Comparison of ENCODE assay signal across 20 cellular contexts in the genomic region with DNA sequence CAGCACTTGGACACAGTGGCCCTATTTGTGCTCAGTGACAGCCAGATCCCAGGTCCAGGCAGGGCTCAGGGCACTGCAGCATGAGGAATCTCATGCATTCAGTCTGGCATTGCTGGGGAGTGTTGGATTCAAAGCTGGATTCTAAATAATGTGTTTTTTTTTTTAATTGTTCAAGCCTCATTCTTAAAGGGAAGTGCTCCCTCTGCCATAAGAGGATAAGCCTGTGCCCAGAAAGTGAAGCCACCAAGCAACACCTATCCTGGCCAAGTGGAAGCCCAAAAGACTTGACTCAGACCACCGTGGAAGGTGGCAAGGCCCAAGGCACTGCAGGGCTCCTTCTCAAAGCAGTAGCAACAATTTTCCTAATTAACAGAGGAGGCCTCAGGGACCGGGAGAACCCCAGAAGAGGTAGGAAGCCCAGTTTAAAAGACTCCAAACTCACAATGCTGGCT.
"Had no signal": no experiment of that assay in that cellular context is flagged by ENCODE, and none has a peak within 500 bp of the region (broad histone marks: within the 10 kb centered on the region; RNA-seq: fewer than 3 reads in every experiment).

No MANE protein-coding gene starts in this region.

- H3K27me3 ChIP-seq: heart right ventricle, neutrophil, pancreas, right lobe of liver, spleen, stomach had no signal

- ATAC-seq: esophagus mucosa; heart right ventricle; left cardiac atrium; lower lobe of right lung; mucosa of descending colon; naive thymus-derived CD8-positive, alpha-beta T cell; pancreas; right lobe of liver had no signal

- DNase-seq: effector memory CD4-positive, alpha-beta T cell; heart right ventricle; kidney; left cardiac atrium; left ventricle myocardium inferior; lower lobe of right lung; mucosa of descending colon; naive thymus-derived CD8-positive, alpha-beta T cell; pancreas; retina; right lobe of liver; spleen; stimulated activated CD4-positive, alpha-beta T cell treated with anti-CD3 and anti-CD28 coated beads, Interleukin-15, amount 100 ng/mL, for 24 hours; stimulated activated CD4-positive, alpha-beta T cell treated with anti-CD3 and anti-CD28 coated beads, Interleukin-1b, Interleukin-23, amount 100 ng/mL, for 48 hours; stimulated activated CD4-positive, alpha-beta T cell treated with anti-CD3 and anti-CD28 coated beads, Interleukin-4, amount 100 ng/mL, for 24 hours; stimulated activated naive CD4-positive, alpha-beta T cell; stomach had no signal

- H3K4me1 ChIP-seq: heart right ventricle, left ventricle myocardium inferior, lower lobe of right lung, pancreas, prostate gland, right lobe of liver, spleen, stomach had no signal

- H3K9me3 ChIP-seq: lower lobe of right lung, mucosa of descending colon, neutrophil, pancreas, prostate gland, right lobe of liver, stomach had no signal

- H3K36me3 ChIP-seq: heart right ventricle, left ventricle myocardium inferior, lower lobe of right lung, neutrophil, pancreas, prostate gland, right lobe of liver, spleen, stomach had no signal

- H3K4me3 ChIP-seq: heart right ventricle, left ventricle myocardium inferior, lower lobe of right lung, mucosa of descending colon, pancreas, prostate gland, right lobe of liver, spleen, stomach had no signal

- H3K27ac ChIP-seq: heart right ventricle, left ventricle myocardium inferior, lower lobe of right lung, neutrophil, pancreas, prostate gland, right lobe of liver, spleen, stomach had no signal
